1 cellular context compared by ENCODE assay signal in the genomic region with DNA sequence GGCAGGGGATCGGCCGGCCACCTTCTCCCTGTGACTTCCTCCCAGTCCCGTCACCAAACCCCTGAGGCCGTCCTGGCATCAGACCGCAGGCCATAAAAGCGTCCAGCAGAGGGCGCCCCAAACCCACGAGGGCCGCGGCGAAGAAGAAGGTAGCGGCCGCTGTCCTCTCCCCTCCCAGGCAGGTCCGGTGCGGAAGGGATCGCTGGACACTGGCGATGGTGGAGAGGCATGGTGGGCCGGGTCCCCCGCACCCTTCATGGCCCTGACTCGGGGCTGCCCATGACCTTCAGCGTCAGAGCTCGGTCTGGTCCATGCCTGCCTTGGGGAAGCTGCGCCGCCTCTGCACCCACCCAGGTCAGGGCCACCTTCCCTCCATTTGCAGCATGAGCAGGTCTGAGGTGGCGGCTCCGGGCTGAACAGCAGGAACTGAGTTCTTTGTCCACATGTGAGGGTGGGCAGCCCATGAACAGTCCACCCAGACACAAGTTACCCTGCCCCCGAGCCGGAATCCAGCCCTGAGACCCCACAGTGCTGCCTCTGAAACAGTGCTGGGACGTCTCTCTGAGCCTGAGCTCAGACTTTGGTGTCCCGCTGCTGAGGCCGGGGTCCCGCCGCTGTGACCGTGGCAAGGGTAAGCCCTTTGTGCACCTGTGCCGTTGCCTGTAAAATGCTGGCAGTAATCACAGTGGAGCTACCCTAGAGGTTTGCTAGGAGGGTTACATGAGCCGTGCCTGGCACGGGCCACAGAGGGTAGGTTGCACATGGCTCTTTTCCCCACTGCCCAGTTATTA.
TF ChIP-seq lines count a peak whose summit lies in the region.

No MANE protein-coding gene starts in this region.

TF ChIP-seq in HepG2, 621 proteins besides CTCF, POLR2A, EP300 and RAD21 (continued from another document and continues in another):
- TF ChIP-seq, protein P1, sequence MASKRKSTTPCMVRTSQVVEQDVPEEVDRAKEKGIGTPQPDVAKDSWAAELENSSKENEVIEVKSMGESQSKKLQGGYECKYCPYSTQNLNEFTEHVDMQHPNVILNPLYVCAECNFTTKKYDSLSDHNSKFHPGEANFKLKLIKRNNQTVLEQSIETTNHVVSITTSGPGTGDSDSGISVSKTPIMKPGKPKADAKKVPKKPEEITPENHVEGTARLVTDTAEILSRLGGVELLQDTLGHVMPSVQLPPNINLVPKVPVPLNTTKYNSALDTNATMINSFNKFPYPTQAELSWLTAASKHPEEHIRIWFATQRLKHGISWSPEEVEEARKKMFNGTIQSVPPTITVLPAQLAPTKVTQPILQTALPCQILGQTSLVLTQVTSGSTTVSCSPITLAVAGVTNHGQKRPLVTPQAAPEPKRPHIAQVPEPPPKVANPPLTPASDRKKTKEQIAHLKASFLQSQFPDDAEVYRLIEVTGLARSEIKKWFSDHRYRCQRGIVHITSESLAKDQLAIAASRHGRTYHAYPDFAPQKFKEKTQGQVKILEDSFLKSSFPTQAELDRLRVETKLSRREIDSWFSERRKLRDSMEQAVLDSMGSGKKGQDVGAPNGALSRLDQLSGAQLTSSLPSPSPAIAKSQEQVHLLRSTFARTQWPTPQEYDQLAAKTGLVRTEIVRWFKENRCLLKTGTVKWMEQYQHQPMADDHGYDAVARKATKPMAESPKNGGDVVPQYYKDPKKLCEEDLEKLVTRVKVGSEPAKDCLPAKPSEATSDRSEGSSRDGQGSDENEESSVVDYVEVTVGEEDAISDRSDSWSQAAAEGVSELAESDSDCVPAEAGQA (IDR thresholded peaks at IDR 0.05; ENCODE audit: low read depth): 0 out of 2 replicates have a peak, but pooled peaks have one; percentile 35
- TF ChIP-seq, protein P1 (CRISPR knock-in tag; IDR thresholded peaks at IDR 0.05; ENCODE audit: borderline replicate concordance): no peak
- TF ChIP-seq IRF2 (CRISPR knock-in tag; IDR thresholded peaks at IDR 0.05) (peak; percentile 84), NBN (conservative IDR thresholded peaks at IDR 0.05) (no peak), ZNF274 (CRISPR knock-in tag; IDR thresholded peaks at IDR 0.05) (peak; percentile 96; the same call in 1 of the 2 replicates), SMARCE1 (IDR thresholded peaks at IDR 0.05; ENCODE audit: borderline replicate concordance) (no peak), ZNF350 (CRISPR knock-in tag; IDR thresholded peaks at IDR 0.05; ENCODE audit: borderline replicate concordance, low read depth) (peak; percentile 87; the same call in 1 of the 2 replicates), ZNF337 (CRISPR knock-in tag; IDR thresholded peaks at IDR 0.05; ENCODE audit: borderline replicate concordance, low read depth) (no peak), ZBTB20 (CRISPR knock-in tag; IDR thresholded peaks at IDR 0.05; ENCODE audit: borderline replicate concordance, low read depth) (peak; percentile 92), ARID2 (CRISPR knock-in tag; IDR thresholded peaks at IDR 0.05; ENCODE audit: borderline replicate concordance) (no peak), HNRNPL (IDR thresholded peaks at IDR 0.05; ENCODE audit: low read depth, low read length) (peak; percentile 63; the same call in 1 of the 2 replicates), CEBPG (CRISPR knock-in tag; IDR thresholded peaks at IDR 0.05) (peak; percentile 38; the same call in 1 of the 2 replicates), TSC22D2 (CRISPR knock-in tag; IDR thresholded peaks at IDR 0.05; ENCODE audit: borderline replicate concordance) (peak; percentile 68; the same call in 1 of the 2 replicates), RFXAP (CRISPR knock-in tag; IDR thresholded peaks at IDR 0.05; ENCODE audit: borderline replicate concordance) (0 out of 2 replicates have a peak, but pooled peaks have one; percentile 74), CCAR2 (optimal IDR thresholded peaks at IDR 0.05; ENCODE audit: low read depth, low read length) (no peak), ZNF629 (CRISPR knock-in tag; conservative IDR thresholded peaks at IDR 0.05) (no peak), DMAP1 (CRISPR knock-in tag; IDR thresholded peaks at IDR 0.05) (peak; percentile 74), HNRNPLL (IDR thresholded peaks at IDR 0.05; ENCODE audit: low read depth, low read length, poor library complexity, severe bottlenecking) (peak; percentile 68), ZNF180 (CRISPR knock-in tag; IDR thresholded peaks at IDR 0.05; ENCODE audit: borderline replicate concordance, low read depth) (no peak), MIER3 (CRISPR knock-in tag; IDR thresholded peaks at IDR 0.05; ENCODE audit: borderline replicate concordance) (no peak), WIZ (CRISPR knock-in tag; IDR thresholded peaks at IDR 0.05) (no peak)
- TF ChIP-seq, protein P2, sequence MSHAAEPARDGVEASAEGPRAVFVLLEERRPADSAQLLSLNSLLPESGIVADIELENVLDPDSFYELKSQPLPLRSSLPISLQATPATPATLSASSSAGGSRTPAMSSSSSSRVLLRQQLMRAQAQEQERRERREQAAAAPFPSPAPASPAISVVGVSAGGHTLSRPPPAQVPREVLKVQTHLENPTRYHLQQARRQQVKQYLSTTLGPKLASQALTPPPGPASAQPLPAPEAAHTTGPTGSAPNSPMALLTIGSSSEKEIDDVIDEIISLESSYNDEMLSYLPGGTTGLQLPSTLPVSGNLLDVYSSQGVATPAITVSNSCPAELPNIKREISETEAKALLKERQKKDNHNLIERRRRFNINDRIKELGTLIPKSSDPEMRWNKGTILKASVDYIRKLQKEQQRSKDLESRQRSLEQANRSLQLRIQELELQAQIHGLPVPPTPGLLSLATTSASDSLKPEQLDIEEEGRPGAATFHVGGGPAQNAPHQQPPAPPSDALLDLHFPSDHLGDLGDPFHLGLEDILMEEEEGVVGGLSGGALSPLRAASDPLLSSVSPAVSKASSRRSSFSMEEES (CRISPR knock-in tag; IDR thresholded peaks at IDR 0.05): peak; percentile 45; the same call in 1 of the 2 replicates
- TF ChIP-seq, protein P3, sequence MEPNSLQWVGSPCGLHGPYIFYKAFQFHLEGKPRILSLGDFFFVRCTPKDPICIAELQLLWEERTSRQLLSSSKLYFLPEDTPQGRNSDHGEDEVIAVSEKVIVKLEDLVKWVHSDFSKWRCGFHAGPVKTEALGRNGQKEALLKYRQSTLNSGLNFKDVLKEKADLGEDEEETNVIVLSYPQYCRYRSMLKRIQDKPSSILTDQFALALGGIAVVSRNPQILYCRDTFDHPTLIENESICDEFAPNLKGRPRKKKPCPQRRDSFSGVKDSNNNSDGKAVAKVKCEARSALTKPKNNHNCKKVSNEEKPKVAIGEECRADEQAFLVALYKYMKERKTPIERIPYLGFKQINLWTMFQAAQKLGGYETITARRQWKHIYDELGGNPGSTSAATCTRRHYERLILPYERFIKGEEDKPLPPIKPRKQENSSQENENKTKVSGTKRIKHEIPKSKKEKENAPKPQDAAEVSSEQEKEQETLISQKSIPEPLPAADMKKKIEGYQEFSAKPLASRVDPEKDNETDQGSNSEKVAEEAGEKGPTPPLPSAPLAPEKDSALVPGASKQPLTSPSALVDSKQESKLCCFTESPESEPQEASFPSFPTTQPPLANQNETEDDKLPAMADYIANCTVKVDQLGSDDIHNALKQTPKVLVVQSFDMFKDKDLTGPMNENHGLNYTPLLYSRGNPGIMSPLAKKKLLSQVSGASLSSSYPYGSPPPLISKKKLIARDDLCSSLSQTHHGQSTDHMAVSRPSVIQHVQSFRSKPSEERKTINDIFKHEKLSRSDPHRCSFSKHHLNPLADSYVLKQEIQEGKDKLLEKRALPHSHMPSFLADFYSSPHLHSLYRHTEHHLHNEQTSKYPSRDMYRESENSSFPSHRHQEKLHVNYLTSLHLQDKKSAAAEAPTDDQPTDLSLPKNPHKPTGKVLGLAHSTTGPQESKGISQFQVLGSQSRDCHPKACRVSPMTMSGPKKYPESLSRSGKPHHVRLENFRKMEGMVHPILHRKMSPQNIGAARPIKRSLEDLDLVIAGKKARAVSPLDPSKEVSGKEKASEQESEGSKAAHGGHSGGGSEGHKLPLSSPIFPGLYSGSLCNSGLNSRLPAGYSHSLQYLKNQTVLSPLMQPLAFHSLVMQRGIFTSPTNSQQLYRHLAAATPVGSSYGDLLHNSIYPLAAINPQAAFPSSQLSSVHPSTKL (CRISPR knock-in tag; IDR thresholded peaks at IDR 0.05): peak; percentile 53
- TF ChIP-seq, protein P4, sequence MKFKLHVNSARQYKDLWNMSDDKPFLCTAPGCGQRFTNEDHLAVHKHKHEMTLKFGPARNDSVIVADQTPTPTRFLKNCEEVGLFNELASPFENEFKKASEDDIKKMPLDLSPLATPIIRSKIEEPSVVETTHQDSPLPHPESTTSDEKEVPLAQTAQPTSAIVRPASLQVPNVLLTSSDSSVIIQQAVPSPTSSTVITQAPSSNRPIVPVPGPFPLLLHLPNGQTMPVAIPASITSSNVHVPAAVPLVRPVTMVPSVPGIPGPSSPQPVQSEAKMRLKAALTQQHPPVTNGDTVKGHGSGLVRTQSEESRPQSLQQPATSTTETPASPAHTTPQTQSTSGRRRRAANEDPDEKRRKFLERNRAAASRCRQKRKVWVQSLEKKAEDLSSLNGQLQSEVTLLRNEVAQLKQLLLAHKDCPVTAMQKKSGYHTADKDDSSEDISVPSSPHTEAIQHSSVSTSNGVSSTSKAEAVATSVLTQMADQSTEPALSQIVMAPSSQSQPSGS (CRISPR knock-in tag; IDR thresholded peaks at IDR 0.05): peak; percentile 42; the same call in 1 of the 2 replicates
- TF ChIP-seq, protein P5, sequence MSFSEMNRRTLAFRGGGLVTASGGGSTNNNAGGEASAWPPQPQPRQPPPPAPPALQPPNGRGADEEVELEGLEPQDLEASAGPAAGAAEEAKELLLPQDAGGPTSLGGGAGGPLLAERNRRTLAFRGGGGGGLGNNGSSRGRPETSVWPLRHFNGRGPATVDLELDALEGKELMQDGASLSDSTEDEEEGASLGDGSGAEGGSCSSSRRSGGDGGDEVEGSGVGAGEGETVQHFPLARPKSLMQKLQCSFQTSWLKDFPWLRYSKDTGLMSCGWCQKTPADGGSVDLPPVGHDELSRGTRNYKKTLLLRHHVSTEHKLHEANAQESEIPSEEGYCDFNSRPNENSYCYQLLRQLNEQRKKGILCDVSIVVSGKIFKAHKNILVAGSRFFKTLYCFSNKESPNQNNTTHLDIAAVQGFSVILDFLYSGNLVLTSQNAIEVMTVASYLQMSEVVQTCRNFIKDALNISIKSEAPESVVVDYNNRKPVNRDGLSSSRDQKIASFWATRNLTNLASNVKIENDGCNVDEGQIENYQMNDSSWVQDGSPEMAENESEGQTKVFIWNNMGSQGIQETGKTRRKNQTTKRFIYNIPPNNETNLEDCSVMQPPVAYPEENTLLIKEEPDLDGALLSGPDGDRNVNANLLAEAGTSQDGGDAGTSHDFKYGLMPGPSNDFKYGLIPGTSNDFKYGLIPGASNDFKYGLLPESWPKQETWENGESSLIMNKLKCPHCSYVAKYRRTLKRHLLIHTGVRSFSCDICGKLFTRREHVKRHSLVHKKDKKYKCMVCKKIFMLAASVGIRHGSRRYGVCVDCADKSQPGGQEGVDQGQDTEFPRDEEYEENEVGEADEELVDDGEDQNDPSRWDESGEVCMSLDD (CRISPR knock-in tag; IDR thresholded peaks at IDR 0.05; ENCODE audit: borderline replicate concordance): no peak
- TF ChIP-seq, protein P6, sequence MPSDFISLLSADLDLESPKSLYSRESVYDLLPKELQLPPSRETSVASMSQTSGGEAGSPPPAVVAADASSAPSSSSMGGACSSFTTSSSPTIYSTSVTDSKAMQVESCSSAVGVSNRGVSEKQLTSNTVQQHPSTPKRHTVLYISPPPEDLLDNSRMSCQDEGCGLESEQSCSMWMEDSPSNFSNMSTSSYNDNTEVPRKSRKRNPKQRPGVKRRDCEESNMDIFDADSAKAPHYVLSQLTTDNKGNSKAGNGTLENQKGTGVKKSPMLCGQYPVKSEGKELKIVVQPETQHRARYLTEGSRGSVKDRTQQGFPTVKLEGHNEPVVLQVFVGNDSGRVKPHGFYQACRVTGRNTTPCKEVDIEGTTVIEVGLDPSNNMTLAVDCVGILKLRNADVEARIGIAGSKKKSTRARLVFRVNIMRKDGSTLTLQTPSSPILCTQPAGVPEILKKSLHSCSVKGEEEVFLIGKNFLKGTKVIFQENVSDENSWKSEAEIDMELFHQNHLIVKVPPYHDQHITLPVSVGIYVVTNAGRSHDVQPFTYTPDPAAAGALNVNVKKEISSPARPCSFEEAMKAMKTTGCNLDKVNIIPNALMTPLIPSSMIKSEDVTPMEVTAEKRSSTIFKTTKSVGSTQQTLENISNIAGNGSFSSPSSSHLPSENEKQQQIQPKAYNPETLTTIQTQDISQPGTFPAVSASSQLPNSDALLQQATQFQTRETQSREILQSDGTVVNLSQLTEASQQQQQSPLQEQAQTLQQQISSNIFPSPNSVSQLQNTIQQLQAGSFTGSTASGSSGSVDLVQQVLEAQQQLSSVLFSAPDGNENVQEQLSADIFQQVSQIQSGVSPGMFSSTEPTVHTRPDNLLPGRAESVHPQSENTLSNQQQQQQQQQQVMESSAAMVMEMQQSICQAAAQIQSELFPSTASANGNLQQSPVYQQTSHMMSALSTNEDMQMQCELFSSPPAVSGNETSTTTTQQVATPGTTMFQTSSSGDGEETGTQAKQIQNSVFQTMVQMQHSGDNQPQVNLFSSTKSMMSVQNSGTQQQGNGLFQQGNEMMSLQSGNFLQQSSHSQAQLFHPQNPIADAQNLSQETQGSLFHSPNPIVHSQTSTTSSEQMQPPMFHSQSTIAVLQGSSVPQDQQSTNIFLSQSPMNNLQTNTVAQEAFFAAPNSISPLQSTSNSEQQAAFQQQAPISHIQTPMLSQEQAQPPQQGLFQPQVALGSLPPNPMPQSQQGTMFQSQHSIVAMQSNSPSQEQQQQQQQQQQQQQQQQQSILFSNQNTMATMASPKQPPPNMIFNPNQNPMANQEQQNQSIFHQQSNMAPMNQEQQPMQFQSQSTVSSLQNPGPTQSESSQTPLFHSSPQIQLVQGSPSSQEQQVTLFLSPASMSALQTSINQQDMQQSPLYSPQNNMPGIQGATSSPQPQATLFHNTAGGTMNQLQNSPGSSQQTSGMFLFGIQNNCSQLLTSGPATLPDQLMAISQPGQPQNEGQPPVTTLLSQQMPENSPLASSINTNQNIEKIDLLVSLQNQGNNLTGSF (CRISPR knock-in tag; IDR thresholded peaks at IDR 0.05): peak; percentile 69; the same call in 1 of the 2 replicates
- TF ChIP-seq, protein P7, sequence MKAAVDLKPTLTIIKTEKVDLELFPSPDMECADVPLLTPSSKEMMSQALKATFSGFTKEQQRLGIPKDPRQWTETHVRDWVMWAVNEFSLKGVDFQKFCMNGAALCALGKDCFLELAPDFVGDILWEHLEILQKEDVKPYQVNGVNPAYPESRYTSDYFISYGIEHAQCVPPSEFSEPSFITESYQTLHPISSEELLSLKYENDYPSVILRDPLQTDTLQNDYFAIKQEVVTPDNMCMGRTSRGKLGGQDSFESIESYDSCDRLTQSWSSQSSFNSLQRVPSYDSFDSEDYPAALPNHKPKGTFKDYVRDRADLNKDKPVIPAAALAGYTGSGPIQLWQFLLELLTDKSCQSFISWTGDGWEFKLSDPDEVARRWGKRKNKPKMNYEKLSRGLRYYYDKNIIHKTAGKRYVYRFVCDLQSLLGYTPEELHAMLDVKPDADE (CRISPR knock-in tag; IDR thresholded peaks at IDR 0.05): peak; percentile 64; the same call in 1 of the 2 replicates
